Comparison of ENCODE assay signal across 8 cellular contexts in the genomic region with DNA sequence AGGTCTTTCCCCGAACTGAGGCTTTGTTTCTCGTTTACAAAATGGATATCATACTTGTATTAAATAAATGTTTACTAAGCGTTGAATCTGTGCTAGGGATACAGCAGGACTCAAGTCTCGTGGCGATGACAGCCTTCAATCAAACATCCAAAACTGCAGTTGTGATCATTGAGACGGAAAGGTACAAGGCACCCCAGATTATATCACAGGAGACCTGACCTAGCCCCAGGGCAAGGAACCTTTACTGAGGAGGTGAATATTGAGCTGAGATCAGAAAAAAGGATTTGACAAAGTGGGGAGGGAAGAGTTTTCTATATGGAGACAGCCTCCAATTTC. TPM values are rescaled to one million over a fixed set of nuclear protein-coding genes. Genes with fewer than 3 reads are reported as not detected.
A peak's percentile ranks its signal among the peaks of the same experiment; 100 is the strongest.
DNase-seq lines count a peak whose midpoint lies in the region; ATAC-seq and TF ChIP-seq lines count a peak whose summit lies in the region.

No MANE protein-coding gene starts in this region.

- H3K36me3 ChIP-seq in uterus, result no peaks in the 10 kb centered on the region

- peaks cover 10% of the 10 kb centered on the region for H3K27me3 Mint-ChIP-seq in brain
- peaks cover 8% of the 10 kb centered on the region for H3K27me3 Mint-ChIP-seq in memory B cell

- peaks cover 52% of the 10 kb centered on the region for H3K4me1 Mint-ChIP-seq in brain
- H3K4me1 Mint-ChIP-seq in memory B cell, result peaks cover 15% of the 10 kb centered on the region

- H3K9me3 Mint-ChIP-seq in brain (no peaks in the 10 kb centered on the region), memory B cell (no peaks in the 10 kb centered on the region)

- DNase-seq in Right ventricle myocardium inferior (ENCODE audit: missing footprints) (no peak), left ventricle myocardium superior (no peak), memory B cell (ENCODE audit: low spot score in 2 of 2) (no peak), uterus (no peak), NCI-H146 treated with DMSO at 0.1 percent for 48 hours (lab: John Stamatoyannopoulos, UW; ENCODE audit: unreplicated experiment) (no peak), C1 segment of cervical spinal cord (lab: John Stamatoyannopoulos, UW) (no peak), occipital lobe (lab: John Stamatoyannopoulos, UW) (no peak)

- H3K4me3 ChIP-seq in uterus, result peak overlapping the region; percentile 73 to 81

- H3K36me3 Mint-ChIP-seq in brain, result peaks cover 27% of the 10 kb centered on the region
- peaks cover 2% of the 10 kb centered on the region for H3K36me3 Mint-ChIP-seq in memory B cell

- intact Hi-C loops in Right ventricle myocardium inferior (cut with DNase I), result no loop called here
- intact Hi-C loops in left ventricle myocardium superior (cut with micrococcal nuclease), result no loop called here
- intact Hi-C loops in uterus (cut with DNase I; ENCODE audit: low total_unique reads), result no loop called here

- no peaks in the 10 kb centered on the region for H3K27me3 ChIP-seq in uterus

- H3K9me3 ChIP-seq in uterus, result no peaks in the 10 kb centered on the region

- H3K27ac Mint-ChIP-seq in brain (peak overlapping the region; percentile 87 to 99 (median 91)), memory B cell (peak overlapping the region; percentile 92)

- H3K27ac ChIP-seq in uterus, result peak overlapping the region; percentile 53 to 73

- peak overlapping the region; percentile 84 to 92 (median 86) for H3K4me3 Mint-ChIP-seq in brain
- H3K4me3 Mint-ChIP-seq in memory B cell, result peak overlapping the region; percentile 92

- no peak for TF ChIP-seq POLR2A in uterus (IDR thresholded peaks at IDR 0.05)

- peak; percentile 4 for ATAC-seq in Right ventricle myocardium inferior
- ATAC-seq in left ventricle myocardium superior, result no peak
- ATAC-seq in memory B cell (ENCODE audit: low read depth), result peak; percentile 17

- peaks cover 4 to 5% of the 10 kb centered on the region in 2 donors for H3K4me1 ChIP-seq in uterus

- TF ChIP-seq CTCF in brain (conservative IDR thresholded peaks at IDR 0.05) (no peak), uterus (IDR thresholded peaks at IDR 0.05) (no peak)

RNA-seq across cellular contexts. Expression of a gene that starts 0.5 kb away (rescaled TPM):
- total RNA-seq in Right ventricle myocardium inferior (13.7 TPM), left ventricle myocardium superior (14.8 TPM), uterus (10 to 100 TPM; 20.9 to 33.3 (median 25.2) TPM), occipital lobe (24.3 TPM)
- 56.5 TPM for polyA plus RNA-seq in brain (ENCODE audit: insufficient read depth, low read depth, low replicate concordance)
